Comparison of ENCODE assay signal across 16 cellular contexts in genomic region chr7:101231644-101232043, GRCh38. TPM values are rescaled to one million over a fixed set of nuclear protein-coding genes. Genes with fewer than 3 reads are reported as not detected.
DNase-seq lines count a peak whose midpoint lies in the region; ATAC-seq, FAIRE-seq and TF ChIP-seq lines count a peak whose summit lies in the region.
"Had no signal": no experiment of that assay in that cellular context is flagged by ENCODE, and none has a peak within 500 bp of the region (broad histone marks: within the 10 kb centered on the region; RNA-seq: fewer than 3 reads in every experiment).

No MANE protein-coding gene starts in this region.

- no peak overlapping the region for H2AFZ ChIP-seq in endothelial cell of umbilical vein (ENCODE audit: low read depth, low read length)

- intact Hi-C loops in endothelial cell of umbilical vein (cut with micrococcal nuclease) = no loop called here
- intact Hi-C loops in activated CD4-positive, alpha-beta memory T cell treated with anti-CD3 and anti-CD28 coated beads for 36 hours (cut with micrococcal nuclease) = no loop called here

- dilution Hi-C loops in endothelial cell of umbilical vein (cut with MboI; ENCODE audit: extremely low pct_ligation_motif_present, low sequenced_read_pairs) = no loop called here

- H3K27me3 ChIP-seq in endothelial cell of umbilical vein (ENCODE audit: control insufficient read depth in 2 of 2, insufficient read depth in 2 of 2, low read length in 2 of 2) = no peaks in the 10 kb centered on the region
- no peaks in the 10 kb centered on the region for H3K27me3 ChIP-seq in mucosa of rectum (ENCODE audit: control insufficient read depth in 2 of 2, insufficient read depth in 2 of 2, low read length in 2 of 2)
- H3K27me3 ChIP-seq: foreskin keratinocyte, tibial artery had no signal

- no peak for TF ChIP-seq POLR2A in endothelial cell of umbilical vein (IDR thresholded peaks at IDR 0.05; ENCODE audit: low read depth, low read length)

- H3K9me3 ChIP-seq in endothelial cell of umbilical vein (replicated peaks; ENCODE audit: control insufficient read depth, insufficient read depth, low read length) (no peaks in the 10 kb centered on the region), mucosa of rectum (ENCODE audit: control insufficient read depth in 2 of 2, low read length in 2 of 2) (no peaks in the 10 kb centered on the region)
- H3K9me3 ChIP-seq: tibial artery had no signal

- H3K36me3 ChIP-seq in endothelial cell of umbilical vein (ENCODE audit: control insufficient read depth in 2 of 2, extremely low read depth in 1 of 2, insufficient read depth in 2 of 2, low read length in 2 of 2) (peaks cover 0 to 4% of the 10 kb centered on the region in 2 experiments), mucosa of rectum (ENCODE audit: control insufficient read depth in 2 of 2, insufficient read depth in 2 of 2, low read length in 2 of 2) (peaks cover 0 to 13% of the 10 kb centered on the region in 2 donors)

- H3K4me3 ChIP-seq in LNCaP clone FGC (ENCODE audit: low read depth, low read length) (peak overlapping the region; percentile 51), endothelial cell of umbilical vein (replicated peaks in 1 of 3; ENCODE audit: insufficient read depth in 1 of 3, low read depth in 1 of 3, low read length in 3 of 3) (no peak overlapping the region), mucosa of rectum (ENCODE audit: low read length in 2 of 2) (peak overlapping the region; percentile 54 to 62)
- H3K4me3 ChIP-seq: tibial artery had no signal

- H3K9me1 ChIP-seq in endothelial cell of umbilical vein (replicated peaks; ENCODE audit: control insufficient read depth, extremely low read depth, insufficient read depth, low read length) = no peaks in the 10 kb centered on the region

- H3K27ac Mint-ChIP-seq in activated CD4-positive, alpha-beta memory T cell treated with anti-CD3 and anti-CD28 coated beads for 36 hours = no peak overlapping the region

- DNase-seq in LNCaP clone FGC (ENCODE audit: low read depth) = no peak
- DNase-seq in endothelial cell of umbilical vein (ENCODE audit: low read depth, low spot score) = peak; percentile 24
- no peak for DNase-seq in activated CD4-positive, alpha-beta memory T cell treated with anti-CD3 and anti-CD28 coated beads for 36 hours
- no peak for DNase-seq in SIG-M5 treated with dmso at 0.1 percent for 504 hours (lab: John Stamatoyannopoulos, UW; ENCODE audit: unreplicated experiment)
- no peak for DNase-seq in HPDE6-E6E7 (ENCODE audit: extremely low spot score)
- DNase-seq: activated CD8-positive, alpha-beta memory T cell treated with anti-CD3 and anti-CD28 coated beads, Interleukin-2, amount 50 U/mL, for 48 hours; cortex of kidney; SIG-M5; stimulated activated CD4-positive, alpha-beta T cell treated with anti-CD3 and anti-CD28 coated beads, Interleukin-12 subunit alpha, Interleukin-12 subunit beta, amount 100 ng/mL, for 4 hours; tibial artery had no signal

- no peaks in the 10 kb centered on the region for H3K9me3 Mint-ChIP-seq in activated CD4-positive, alpha-beta memory T cell treated with anti-CD3 and anti-CD28 coated beads for 36 hours

- H3K36me3 Mint-ChIP-seq in activated CD4-positive, alpha-beta memory T cell treated with anti-CD3 and anti-CD28 coated beads for 36 hours = peaks cover 5% of the 10 kb centered on the region

- H3K27me3 Mint-ChIP-seq in activated CD4-positive, alpha-beta memory T cell treated with anti-CD3 and anti-CD28 coated beads for 36 hours = no peaks in the 10 kb centered on the region

- no peak for ATAC-seq in GM21390 (IDR thresholded peaks at IDR 0.05; ENCODE audit: unreplicated experiment)

- peak overlapping the region; percentile 84 for H3K27ac ChIP-seq in 22Rv1
- H3K27ac ChIP-seq in endothelial cell of umbilical vein (ENCODE audit: insufficient read depth, low read depth, low read length) = no peak overlapping the region
- peak overlapping the region; percentile 82 to 83 for H3K27ac ChIP-seq in mucosa of rectum (ENCODE audit: low read depth in 2 of 2, low read length in 2 of 2)
- H3K27ac ChIP-seq: foreskin keratinocyte, tibial artery had no signal

- no peaks in the 10 kb centered on the region for H3K79me2 ChIP-seq in endothelial cell of umbilical vein (ENCODE audit: control insufficient read depth, insufficient read depth, low read length)

- peaks cover 11% of the 10 kb centered on the region for H3K4me1 ChIP-seq in endothelial cell of umbilical vein (ENCODE audit: control insufficient read depth, extremely low read depth, insufficient read depth, low read length)
- peaks cover 24 to 27% of the 10 kb centered on the region in 2 donors for H3K4me1 ChIP-seq in mucosa of rectum (ENCODE audit: control insufficient read depth in 2 of 2, insufficient read depth in 2 of 2, low read length in 2 of 2)
- H3K4me1 ChIP-seq: foreskin keratinocyte had no signal

- H3K4me1 Mint-ChIP-seq in activated CD4-positive, alpha-beta memory T cell treated with anti-CD3 and anti-CD28 coated beads for 36 hours (ENCODE audit: low read depth) = no peaks in the 10 kb centered on the region

- CTCF ChIA-PET in endothelial cell of umbilical vein (lab: Charles Lee) = interaction anchor here (1.3 to 8.1 kb wide), 5 partner anchors 9 to 88 kb away, joined by 3 to 42 read pairs (median 5); partner anchors contain the start of genes FIS1, PLOD3 and ZNHIT1
- CTCF ChIA-PET in activated CD4-positive, alpha-beta memory T cell treated with anti-CD3 and anti-CD28 coated beads for 36 hours (lab: Charles Lee) = no interaction called here

- peak; percentile 4 for FAIRE-seq in endothelial cell of umbilical vein (lab: Jason Lieb, UNC)
- FAIRE-seq: GM12891 had no signal

- BruUV-seq in endothelial cell of umbilical vein (replicated peaks; lab: Mats Ljungman, UMichigan) = no TSS peak

- POLR2A ChIA-PET in endothelial cell of umbilical vein (lab: Charles Lee) = no interaction called here
- POLR2A ChIA-PET in activated CD4-positive, alpha-beta memory T cell treated with anti-CD3 and anti-CD28 coated beads for 36 hours (lab: Charles Lee) = no interaction called here

- TF ChIP-seq CTCF in 22Rv1 (IDR thresholded peaks at IDR 0.05) = no peak
- TF ChIP-seq CTCF in LNCaP clone FGC (IDR thresholded peaks at IDR 0.05; ENCODE audit: control insufficient read depth, extremely low read depth, insufficient read depth) = no peak
- no peak for TF ChIP-seq CTCF in endothelial cell of umbilical vein (IDR thresholded peaks at IDR 0.05; ENCODE audit: extremely low read depth in 1 of 2, insufficient read depth in 1 of 2, low read depth in 1 of 2, low read length in 2 of 2)

- H4K20me1 ChIP-seq in endothelial cell of umbilical vein (replicated peaks; ENCODE audit: control insufficient read depth, extremely low read depth, insufficient read depth, low read length) = no peaks in the 10 kb centered on the region

- H3K4me2 ChIP-seq in endothelial cell of umbilical vein (ENCODE audit: insufficient read depth, low read length) = peak overlapping the region; percentile 5

- H3K9ac ChIP-seq in endothelial cell of umbilical vein (replicated peaks; ENCODE audit: extremely low read depth, insufficient read depth, low read length) (no peak overlapping the region), mucosa of rectum (ENCODE audit: low read depth in 1 of 2, low read length in 2 of 2) (peak overlapping the region; percentile 54 to 67)

- no peak overlapping the region for H3K4me3 Mint-ChIP-seq in activated CD4-positive, alpha-beta memory T cell treated with anti-CD3 and anti-CD28 coated beads for 36 hours

RNA-seq across cellular contexts. Expression of gene CLDN15, which starts 6.0 kb away (rescaled TPM):
- 9.3 and 11.3 TPM in 2 replicates for total RNA-seq in endothelial cell of umbilical vein
- 17.7 and 21.1 TPM in 2 replicates for polyA plus RNA-seq in endothelial cell of umbilical vein
- polyA plus RNA-seq in endothelial cell of umbilical vein (2011; cell fraction: cytosol; rRNA removed) = 6.1 and 7.9 TPM in 2 replicates
- 54.8 and 59.4 TPM in 2 replicates for polyA plus RNA-seq in endothelial cell of umbilical vein (2011; cell fraction: nucleus; rRNA removed)
- polyA plus RNA-seq in endothelial cell of umbilical vein (2012) = 4.2 and 4.5 TPM in 2 replicates
- polyA minus RNA-seq in endothelial cell of umbilical vein = 10.3 and 15.8 TPM in 2 replicates
- polyA minus RNA-seq in endothelial cell of umbilical vein (2011; cell fraction: cytosol; rRNA and poly(A)+ RNA removed) = 3.2 TPM
- polyA minus RNA-seq in endothelial cell of umbilical vein (2011; cell fraction: nucleus; rRNA and poly(A)+ RNA removed) = 15.7 TPM in 2 replicates
- total RNA-seq in activated CD4-positive, alpha-beta memory T cell treated with anti-CD3 and anti-CD28 coated beads for 36 hours = 10 to 100 TPM; 12.2 to 13.7 TPM

RNA-seq across cellular contexts. Expression of gene FIS1, which starts 13.2 kb away (rescaled TPM):
- 132 and 187 TPM in 2 replicates for total RNA-seq in endothelial cell of umbilical vein
- polyA plus RNA-seq in endothelial cell of umbilical vein = 330 and 346 TPM in 2 replicates
- 465 and 499 TPM in 2 replicates for polyA plus RNA-seq in endothelial cell of umbilical vein (2011; cell fraction: cytosol; rRNA removed)
- 220 and 231 TPM in 2 replicates for polyA plus RNA-seq in endothelial cell of umbilical vein (2011; cell fraction: nucleus; rRNA removed)
- 175 and 182 TPM in 2 replicates for polyA plus RNA-seq in endothelial cell of umbilical vein (2012)
- 98.4 and 129 TPM in 2 replicates for polyA minus RNA-seq in endothelial cell of umbilical vein
- polyA minus RNA-seq in endothelial cell of umbilical vein (2011; cell fraction: cytosol; rRNA and poly(A)+ RNA removed) = 35.8 TPM
- 25.9 and 31.1 TPM in 2 replicates for polyA minus RNA-seq in endothelial cell of umbilical vein (2011; cell fraction: nucleus; rRNA and poly(A)+ RNA removed)
- total RNA-seq in activated CD4-positive, alpha-beta memory T cell treated with anti-CD3 and anti-CD28 coated beads for 36 hours = 10 to 100 TPM; 96.1 to 98.7 TPM

RNA-seq across cellular contexts. Expression of gene ZNHIT1, which starts 13.7 kb away (rescaled TPM):
- total RNA-seq in endothelial cell of umbilical vein = 89.9 and 90.5 TPM in 2 replicates
- polyA plus RNA-seq in endothelial cell of umbilical vein = 74.1 and 77.1 TPM in 2 replicates
- 67.2 and 72.3 TPM in 2 replicates for polyA plus RNA-seq in endothelial cell of umbilical vein (2011; cell fraction: cytosol; rRNA removed)
- polyA plus RNA-seq in endothelial cell of umbilical vein (2011; cell fraction: nucleus; rRNA removed) = 27.7 and 33.0 TPM in 2 replicates
- polyA plus RNA-seq in endothelial cell of umbilical vein (2012) = 69.7 and 79.2 TPM in 2 replicates
- 15.8 and 17.6 TPM in 2 replicates for polyA minus RNA-seq in endothelial cell of umbilical vein
- 37.8 TPM for polyA minus RNA-seq in endothelial cell of umbilical vein (2011; cell fraction: cytosol; rRNA and poly(A)+ RNA removed)
- 4.9 and 8.3 TPM in 2 replicates for polyA minus RNA-seq in endothelial cell of umbilical vein (2011; cell fraction: nucleus; rRNA and poly(A)+ RNA removed)
- 10 to 100 TPM; 40.2 to 42.8 TPM for total RNA-seq in activated CD4-positive, alpha-beta memory T cell treated with anti-CD3 and anti-CD28 coated beads for 36 hours

RNA-seq across cellular contexts. Expression of gene PLOD3, which starts 14.3 kb away (rescaled TPM):
- total RNA-seq in endothelial cell of umbilical vein = 161 and 170 TPM in 2 replicates
- polyA plus RNA-seq in endothelial cell of umbilical vein = 143 and 212 TPM in 2 replicates
- 99.3 and 111 TPM in 2 replicates for polyA plus RNA-seq in endothelial cell of umbilical vein (2011; cell fraction: cytosol; rRNA removed)
- polyA plus RNA-seq in endothelial cell of umbilical vein (2011; cell fraction: nucleus; rRNA removed) = 158 and 175 TPM in 2 replicates
- polyA plus RNA-seq in endothelial cell of umbilical vein (2012) = 120 and 135 TPM in 2 replicates
- polyA minus RNA-seq in endothelial cell of umbilical vein = 89.2 and 107 TPM in 2 replicates
- 31.1 TPM for polyA minus RNA-seq in endothelial cell of umbilical vein (2011; cell fraction: cytosol; rRNA and poly(A)+ RNA removed)
- 43.8 and 53.9 TPM in 2 replicates for polyA minus RNA-seq in endothelial cell of umbilical vein (2011; cell fraction: nucleus; rRNA and poly(A)+ RNA removed)
- 10 to 100 TPM; 37.1 to 43.4 TPM for total RNA-seq in activated CD4-positive, alpha-beta memory T cell treated with anti-CD3 and anti-CD28 coated beads for 36 hours

RNA-seq across cellular contexts. Expression of gene MOGAT3, which starts 30.8 kb away (rescaled TPM):
- not detected in 2 replicates for total RNA-seq in endothelial cell of umbilical vein
- polyA plus RNA-seq in endothelial cell of umbilical vein = not detected in 2 replicates
- not detected in 2 replicates for polyA plus RNA-seq in endothelial cell of umbilical vein (2011; cell fraction: cytosol; rRNA removed)
- not detected in 2 replicates for polyA plus RNA-seq in endothelial cell of umbilical vein (2011; cell fraction: nucleus; rRNA removed)
- polyA plus RNA-seq in endothelial cell of umbilical vein (2012) = not detected in 2 replicates
- not detected in 2 replicates for polyA minus RNA-seq in endothelial cell of umbilical vein
- not detected for polyA minus RNA-seq in endothelial cell of umbilical vein (2011; cell fraction: cytosol; rRNA and poly(A)+ RNA removed)
- polyA minus RNA-seq in endothelial cell of umbilical vein (2011; cell fraction: nucleus; rRNA and poly(A)+ RNA removed) = not detected in 2 replicates
- not detected for total RNA-seq in activated CD4-positive, alpha-beta memory T cell treated with anti-CD3 and anti-CD28 coated beads for 36 hours
- total RNA-seq: foreskin keratinocyte had no signal
- polyA plus RNA-seq: AG04450, foreskin keratinocyte had no signal

Comparison
In these comparisons a context has a peak if more than half of its experiments do, and no peak if none do; other contexts are left out.
1. H3K4me3 ChIP-seq: peak in LNCaP clone FGC (single experiment) and mucosa of rectum (2 of 2); none in endothelial cell of umbilical vein (0 of 3).